10 cellular contexts compared by ENCODE assay signal in the genomic region with DNA sequence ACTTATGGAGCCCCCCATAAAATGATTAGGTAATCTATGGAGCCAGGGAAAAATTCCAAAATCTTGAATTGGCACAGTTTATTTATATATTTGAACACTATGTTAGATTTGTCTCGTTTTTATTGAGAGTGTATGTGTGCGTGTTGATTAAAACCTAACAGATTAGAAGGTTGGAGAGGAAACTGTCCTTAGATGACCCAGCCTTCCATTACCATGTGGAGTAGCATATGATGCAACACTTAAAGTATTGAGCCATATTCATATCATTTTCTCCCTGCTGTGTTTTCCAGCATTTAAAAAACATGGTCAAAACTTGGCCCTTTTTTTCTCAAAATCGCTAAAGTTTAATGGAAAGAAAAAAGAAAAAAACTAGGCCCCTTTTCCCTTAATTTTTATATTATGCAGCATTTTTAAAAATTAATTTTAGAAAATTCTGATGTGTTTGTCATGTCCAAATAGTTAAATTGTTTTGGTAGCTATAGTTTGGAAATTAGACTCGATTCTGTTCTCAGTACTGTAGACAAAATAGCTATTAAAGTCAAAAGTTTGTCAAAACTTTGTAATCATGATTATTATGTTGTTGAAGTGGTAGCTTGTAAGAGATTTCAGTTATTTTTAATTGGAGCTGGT. TPM values are rescaled to one million over a fixed set of nuclear protein-coding genes. Genes with fewer than 3 reads are reported as not detected.
DNase-seq lines count a peak whose midpoint lies in the region; ATAC-seq and TF ChIP-seq lines count a peak whose summit lies in the region.
"Had no signal": no experiment of that assay in that cellular context is flagged by ENCODE, and none has a peak within 500 bp of the region (broad histone marks: within the 10 kb centered on the region; RNA-seq: fewer than 3 reads in every experiment).

No MANE protein-coding gene starts in this region.

- DNase-seq in Right ventricle myocardium inferior (ENCODE audit: missing footprints) (no peak), right atrium auricular region (ENCODE audit: low spot score) (no peak), OCI-LY7 (ENCODE audit: low spot score) (peak; percentile 37), fibroblast of the aortic adventitia (ENCODE audit: low read depth) (peak; percentile 72), prostate gland (ENCODE audit: low spot score) (no peak), mesenteric fat pad (ENCODE audit: low spot score) (no peak)
- DNase-seq: activated effector memory CD4-positive, alpha-beta T cell treated with Interleukin-2 at 50 U/mL for 16 hours; NCI-H1930 had no signal

- intact Hi-C loops in Right ventricle myocardium inferior (cut with DNase I) (loop anchor here (5.0 kb wide), 1 partner anchor 164 kb away; no protein-coding TSS in a partner anchor), OCI-LY7 (cut with micrococcal nuclease; ENCODE audit: unreplicated experiment) (no loop called here), prostate gland (cut with DNase I) (no loop called here)

- no peak for TF ChIP-seq CTCF in right atrium auricular region (IDR thresholded peaks at IDR 0.05)
- no peak for TF ChIP-seq CTCF in OCI-LY7 (conservative IDR thresholded peaks at IDR 0.05; ENCODE audit: low read length)
- TF ChIP-seq CTCF in fibroblast of the aortic adventitia (IDR thresholded peaks at IDR 0.05; ENCODE audit: insufficient read depth, low read length), result no peak
- TF ChIP-seq CTCF in prostate gland (IDR thresholded peaks at IDR 0.05), result no peak

- H3K36me3 Mint-ChIP-seq in stimulated activated memory B cell treated with anti-CD40 and anti-IgM and Interleukin-4, amounts not matched to agents 10 μg/mL and 1 μg/mL and 100 μg/mL, for 72 hours, result peaks cover 23% of the 10 kb centered on the region

- peak overlapping the region; percentile 5 for H3K4me3 Mint-ChIP-seq in stimulated activated memory B cell treated with anti-CD40 and anti-IgM and Interleukin-4, amounts not matched to agents 10 μg/mL and 1 μg/mL and 100 μg/mL, for 72 hours

- TSS peak; percentile 57 for BruUV-seq in OCI-LY7 (replicated peaks; lab: Mats Ljungman, UMichigan)

- no peaks in the 10 kb centered on the region for H3K9me3 Mint-ChIP-seq in stimulated activated memory B cell treated with anti-CD40 and anti-IgM and Interleukin-4, amounts not matched to agents 10 μg/mL and 1 μg/mL and 100 μg/mL, for 72 hours

- peak overlapping the region; percentile 91 for H3K4me2 ChIP-seq in OCI-LY7 (ENCODE audit: low read length)

- 70% methylated on average over 4 of the region's 4 CpGs for WGBS in prostate gland

- H3K27ac Mint-ChIP-seq in stimulated activated memory B cell treated with anti-CD40 and anti-IgM and Interleukin-4, amounts not matched to agents 10 μg/mL and 1 μg/mL and 100 μg/mL, for 72 hours, result peak overlapping the region; percentile 97

- no peaks in the 10 kb centered on the region for H3K9me3 ChIP-seq in right atrium auricular region
- no peaks in the 10 kb centered on the region for H3K9me3 ChIP-seq in OCI-LY7 (ENCODE audit: low read length)
- no peaks in the 10 kb centered on the region for H3K9me3 ChIP-seq in prostate gland

- H3K4me1 ChIP-seq in right atrium auricular region (peaks cover 0 to 30% of the 10 kb centered on the region in 2 donors), OCI-LY7 (ENCODE audit: insufficient read depth, low read length, poor library complexity, severe bottlenecking) (peaks cover 37% of the 10 kb centered on the region), prostate gland (replicated peaks) (peaks cover 4% of the 10 kb centered on the region)

- no peaks in the 10 kb centered on the region for H3K27me3 Mint-ChIP-seq in stimulated activated memory B cell treated with anti-CD40 and anti-IgM and Interleukin-4, amounts not matched to agents 10 μg/mL and 1 μg/mL and 100 μg/mL, for 72 hours

- TF ChIP-seq POLR2A in prostate gland (IDR thresholded peaks at IDR 0.05), result no peak

- H3K27me3 ChIP-seq in right atrium auricular region (no peaks in the 10 kb centered on the region), prostate gland (replicated peaks; ENCODE audit: insufficient read depth) (no peaks in the 10 kb centered on the region)

- POLR2A ChIA-PET in OCI-LY7 (lab: Charles Lee), result interaction anchor here (0.5 to 8.2 kb wide), 6 partner anchors 10 to 180 kb away, joined by 3 to 72 read pairs (median 4); no protein-coding TSS in a partner anchor

- H3K79me2 ChIP-seq in OCI-LY7 (ENCODE audit: insufficient read depth, low read depth, low read length), result peaks cover 38% of the 10 kb centered on the region; the same call in 1 of the 2 replicates

- peaks cover 67% of the 10 kb centered on the region for H3K4me1 Mint-ChIP-seq in stimulated activated memory B cell treated with anti-CD40 and anti-IgM and Interleukin-4, amounts not matched to agents 10 μg/mL and 1 μg/mL and 100 μg/mL, for 72 hours

- no peak overlapping the region for H3K4me3 ChIP-seq in right atrium auricular region
- peak overlapping the region; percentile 74 for H3K4me3 ChIP-seq in OCI-LY7 (ENCODE audit: low read depth, low read length, poor library complexity, severe bottlenecking)
- H3K4me3 ChIP-seq in fibroblast of the aortic adventitia (ENCODE audit: low read depth, low read length), result no peak overlapping the region
- H3K4me3 ChIP-seq in prostate gland, result no peak overlapping the region

- ATAC-seq in Right ventricle myocardium inferior (peak; percentile 51), GM18498 (IDR thresholded peaks at IDR 0.05; ENCODE audit: unreplicated experiment) (no peak)
- ATAC-seq in stimulated activated memory B cell treated with anti-CD40 and anti-IgM and Interleukin-4, amounts not matched to agents 10 μg/mL and 1 μg/mL and 100 μg/mL, for 72 hours, result no peak

- no peaks in the 10 kb centered on the region for H3K9me2 ChIP-seq in OCI-LY7 (ENCODE audit: insufficient read depth, low read length)

- CTCF ChIA-PET in OCI-LY7 (lab: Charles Lee; ENCODE audit: unreplicated experiment), result no interaction called here

- peak overlapping the region; percentile 66; the same call in 1 of the 2 replicates for H2AFZ ChIP-seq in OCI-LY7 (ENCODE audit: low read length)

- H3K27ac ChIP-seq in right atrium auricular region (peak overlapping the region in 1 of 2 donors; percentile 2), OCI-LY7 (ENCODE audit: low read depth, low read length, poor library complexity, severe bottlenecking) (peak overlapping the region; percentile 89), prostate gland (no peak overlapping the region)

- H3K36me3 ChIP-seq in right atrium auricular region, result no peaks in the 10 kb centered on the region
- peaks cover 36% of the 10 kb centered on the region for H3K36me3 ChIP-seq in OCI-LY7 (ENCODE audit: insufficient read depth, low read length)
- H3K36me3 ChIP-seq in prostate gland, result no peaks in the 10 kb centered on the region

- H4K20me1 ChIP-seq in OCI-LY7 (ENCODE audit: insufficient read depth, low read length), result no peaks in the 10 kb centered on the region

RNA-seq across cellular contexts. Expression of a gene that starts 2.3 kb away (rescaled TPM):
- total RNA-seq in Right ventricle myocardium inferior (6.2 TPM), right atrium auricular region (10 to 100 TPM in 1 of 2 donors, 1 to 10 TPM in 1; 9.0 to 10.9 TPM), OCI-LY7 (2022) (37.1 and 39.9 TPM in 2 replicates), fibroblast of the aortic adventitia (ENCODE audit: low replicate concordance) (12.1 and 45.6 TPM in 2 replicates), prostate gland (10 to 100 TPM in 1 of 2 donors, 1 to 10 TPM in 1; 8.5 to 49.6 TPM), mesenteric fat pad (8.6 TPM)
- 19.3 and 23.8 TPM in 2 replicates for total RNA-seq in OCI-LY7 (2014; rRNA removed; shearing (Covaris generic))

Comparison
In these comparisons a context has a peak if more than half of its experiments do, and no peak if none do; other contexts are left out.
1. DNase-seq: peak in OCI-LY7 (single experiment) and fibroblast of the aortic adventitia (single experiment); none in Right ventricle myocardium inferior (single experiment), right atrium auricular region (single experiment), prostate gland (single experiment) and mesenteric fat pad (single experiment).